Comparison of ENCODE assay signal across 9 cellular contexts in the genomic region with DNA sequence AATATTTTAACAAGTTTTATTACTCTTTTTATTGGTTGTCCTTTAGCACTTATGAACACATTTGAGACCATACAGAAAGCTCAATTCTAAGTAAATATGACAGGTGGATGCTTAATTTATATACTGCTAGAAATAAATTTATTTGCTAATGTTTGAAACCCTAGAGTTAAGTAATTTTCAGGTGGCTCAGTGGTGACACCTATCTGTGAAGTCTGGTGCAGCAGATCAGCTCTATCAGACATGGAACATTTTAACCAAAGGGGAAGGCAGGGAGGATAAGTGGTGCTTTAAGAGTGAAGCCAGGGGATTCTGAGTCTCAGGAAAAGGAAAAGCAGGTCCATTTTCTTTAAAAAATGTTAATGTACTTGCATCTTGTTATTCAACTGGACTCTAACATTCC.
A peak's percentile ranks its signal among the peaks of the same experiment; 100 is the strongest.
DNase-seq lines count a peak whose midpoint lies in the region; ATAC-seq and TF ChIP-seq lines count a peak whose summit lies in the region.
"Had no signal": no experiment of that assay in that cellular context is flagged by ENCODE, and none has a peak within 500 bp of the region (broad histone marks: within the 10 kb centered on the region; RNA-seq: fewer than 3 reads in every experiment).

No MANE protein-coding gene starts in this region.

- no peaks in the 10 kb centered on the region for H3K36me3 ChIP-seq in Panc1 (ENCODE audit: control insufficient read depth, insufficient read depth, low read length)

- in situ Hi-C loops in Panc1 (cut with HindIII; ENCODE audit: low pct_unique_long_range_greater_than_20kb, low sequenced_read_pairs) = no loop called here

- intact Hi-C loops in Panc1 (cut with micrococcal nuclease; ENCODE audit: unreplicated experiment) = loop anchor here (5.0 kb wide), 1 partner anchor 194 kb away; no protein-coding TSS in a partner anchor

- BruUV-seq in Panc1 (replicated peaks; lab: Mats Ljungman, UMichigan) = no TSS peak

- no peak overlapping the region for H3K4me3 ChIP-seq in Panc1 (ENCODE audit: low read depth in 2 of 2, low read length in 2 of 2)
- H3K4me3 ChIP-seq in foreskin fibroblast (ENCODE audit: low read depth in 1 of 2, low read length in 2 of 2) = no peak overlapping the region

- peak; percentile 14 for DNase-seq in AG08395 (ENCODE audit: low spot score)
- DNase-seq in ELR (ENCODE audit: low read depth) = peak; percentile 24
- DNase-seq in Panc1 (ENCODE audit: low read depth, low spot score) = no peak
- peak; percentile 6 to 43 for DNase-seq in foreskin fibroblast
- no peak for DNase-seq in OCI-M2 (lab: John Stamatoyannopoulos, UW; ENCODE audit: unreplicated experiment)
- no peak for DNase-seq in central memory CD4-positive, alpha-beta T cell
- DNase-seq in NCI-H1436 (lab: John Stamatoyannopoulos, UW) = no peak
- DNase-seq: NCI-H2107 had no signal

- TF ChIP-seq CTCF in Panc1 (IDR thresholded peaks at IDR 0.05) (peak; percentile 83), foreskin fibroblast (IDR thresholded peaks at IDR 0.05; ENCODE audit: low read depth, low read length) (peak; percentile 45)

- peaks cover 2% of the 10 kb centered on the region; the same call in 1 of the 2 replicates for H3K27me3 ChIP-seq in Panc1 (ENCODE audit: control insufficient read depth, insufficient read depth, low read length)

- POLR2A ChIA-PET in Panc1 (lab: Charles Lee) = no interaction called here

- H3K9me3 ChIP-seq in Panc1 (ENCODE audit: control insufficient read depth, insufficient read depth, low read depth, low read length) = peaks cover 5% of the 10 kb centered on the region; the same call in 1 of the 2 replicates

- CTCF ChIA-PET in Panc1 (lab: Charles Lee) = interaction anchor here (0.6 to 1.8 kb wide), 6 partner anchors 38 to 575 kb away, joined by 3 to 15 read pairs (median 3); no protein-coding TSS in a partner anchor

- no peaks in the 10 kb centered on the region for H3K4me1 ChIP-seq in Panc1 (ENCODE audit: control insufficient read depth, insufficient read depth, low read length)

- no peak overlapping the region for H3K27ac ChIP-seq in Panc1 (ENCODE audit: low read length)

- ATAC-seq in Panc1 (peak; percentile 68), GM19455 (IDR thresholded peaks at IDR 0.05; ENCODE audit: unreplicated experiment) (no peak)

Comparison
In these comparisons a context has a peak if more than half of its experiments do, and no peak if none do; other contexts are left out.
1. DNase-seq: peak in AG08395 (single experiment), ELR (single experiment) and foreskin fibroblast (2 of 2); none in Panc1 (single experiment), OCI-M2 (single experiment), central memory CD4-positive, alpha-beta T cell (single experiment) and NCI-H1436 (single experiment).